Comparison of ENCODE assay signal across 20 cellular contexts in genomic region chr5:154047324-154047723, GRCh38. TPM values are rescaled to one million over a fixed set of nuclear protein-coding genes. Genes with fewer than 3 reads are reported as not detected.
DNase-seq lines count a peak whose midpoint lies in the region; ATAC-seq and TF ChIP-seq lines count a peak whose summit lies in the region.
"Had no signal": no experiment of that assay in that cellular context is flagged by ENCODE, and none has a peak within 500 bp of the region (broad histone marks: within the 10 kb centered on the region; RNA-seq: fewer than 3 reads in every experiment).

No MANE protein-coding gene starts in this region.

- ATAC-seq in activated CD8-positive, alpha-beta memory T cell treated with anti-CD3 and anti-CD28 coated beads, Interleukin-2, amount 10 ng/mL, durations not matched to agents 7 days and 5 days: peak; percentile 83
- peak; percentile 42 for ATAC-seq in GM21576 (IDR thresholded peaks at IDR 0.05; ENCODE audit: unreplicated experiment)
- ATAC-seq in activated CD8-positive, alpha-beta T cell treated with anti-CD3 and anti-CD28 coated beads for 36 hours: no peak
- peak; percentile 79 to 81 for ATAC-seq in natural killer cell treated with Interleukin-12 subunit alpha and Interleukin-12 subunit beta and Interleukin-15 and Interleukin-18, amount 100 ng/mL, for 72 hours
- ATAC-seq: right cardiac atrium had no signal

- peaks cover 40% of the 10 kb centered on the region for H3K4me1 Mint-ChIP-seq in activated CD8-positive, alpha-beta memory T cell treated with anti-CD3 and anti-CD28 coated beads, Interleukin-2, amount 10 ng/mL, durations not matched to agents 7 days and 5 days
- peaks cover 38% of the 10 kb centered on the region for H3K4me1 Mint-ChIP-seq in activated CD8-positive, alpha-beta T cell treated with anti-CD3 and anti-CD28 coated beads for 36 hours (ENCODE audit: low read depth)
- peaks cover 44 to 51% of the 10 kb centered on the region in 2 donors for H3K4me1 Mint-ChIP-seq in natural killer cell treated with Interleukin-12 subunit alpha and Interleukin-12 subunit beta and Interleukin-15 and Interleukin-18, amount 100 ng/mL, for 72 hours (ENCODE audit: low read depth in 2 of 2)

- peaks cover 28% of the 10 kb centered on the region for H3K36me3 Mint-ChIP-seq in activated CD8-positive, alpha-beta memory T cell treated with anti-CD3 and anti-CD28 coated beads, Interleukin-2, amount 10 ng/mL, durations not matched to agents 7 days and 5 days
- H3K36me3 Mint-ChIP-seq in activated CD8-positive, alpha-beta T cell treated with anti-CD3 and anti-CD28 coated beads for 36 hours (ENCODE audit: low read depth): peaks cover 31% of the 10 kb centered on the region
- peaks cover 10% of the 10 kb centered on the region for H3K36me3 Mint-ChIP-seq in natural killer cell treated with Interleukin-12 subunit alpha and Interleukin-12 subunit beta and Interleukin-15 and Interleukin-18, amount 100 ng/mL, for 72 hours

- CTCF ChIA-PET in activated CD8-positive, alpha-beta memory T cell treated with anti-CD3 and anti-CD28 coated beads, Interleukin-2, amount 10 ng/mL, durations not matched to agents 7 days and 5 days (lab: Charles Lee): interaction anchor here (1.1 to 2.3 kb wide), 4 partner anchors 9 to 28 kb away, joined by 3 to 13 read pairs (median 8); partner anchors contain the start of genes FAM114A2 and MFAP3
- CTCF ChIA-PET in activated CD8-positive, alpha-beta T cell treated with anti-CD3 and anti-CD28 coated beads for 36 hours (lab: Charles Lee): interaction anchor here (1.4 to 2.8 kb wide), 2 partner anchors 11 to 18 kb away, joined by 3 to 11 read pairs; no protein-coding TSS in a partner anchor

- POLR2A ChIA-PET in activated CD8-positive, alpha-beta T cell treated with anti-CD3 and anti-CD28 coated beads for 36 hours (lab: Charles Lee): interaction anchor here (1.3 kb wide), 1 partner anchor 11 kb away, joined by 5 read pairs; no protein-coding TSS in a partner anchor

- TF ChIP-seq CTCF in activated CD8-positive, alpha-beta T cell treated with anti-CD3 and anti-CD28 coated beads for 36 hours (IDR thresholded peaks at IDR 0.05): no peak

- no peaks in the 10 kb centered on the region for H3K9me3 Mint-ChIP-seq in activated CD8-positive, alpha-beta memory T cell treated with anti-CD3 and anti-CD28 coated beads, Interleukin-2, amount 10 ng/mL, durations not matched to agents 7 days and 5 days (ENCODE audit: low read depth)
- no peaks in the 10 kb centered on the region for H3K9me3 Mint-ChIP-seq in activated CD8-positive, alpha-beta T cell treated with anti-CD3 and anti-CD28 coated beads for 36 hours
- H3K9me3 Mint-ChIP-seq in natural killer cell treated with Interleukin-12 subunit alpha and Interleukin-12 subunit beta and Interleukin-15 and Interleukin-18, amount 100 ng/mL, for 72 hours: no peaks in the 10 kb centered on the region
- H3K9me3 Mint-ChIP-seq: activated naive CD4-positive, alpha-beta T cell treated with anti-CD3 and anti-CD28 coated beads for 36 hours; naive B cell had no signal

- H3K27ac Mint-ChIP-seq in activated CD8-positive, alpha-beta memory T cell treated with anti-CD3 and anti-CD28 coated beads, Interleukin-2, amount 10 ng/mL, durations not matched to agents 7 days and 5 days: peak overlapping the region; percentile 82
- peak overlapping the region; percentile 72 for H3K27ac Mint-ChIP-seq in activated CD8-positive, alpha-beta T cell treated with anti-CD3 and anti-CD28 coated beads for 36 hours
- peak overlapping the region; percentile 63 to 79 for H3K27ac Mint-ChIP-seq in natural killer cell treated with Interleukin-12 subunit alpha and Interleukin-12 subunit beta and Interleukin-15 and Interleukin-18, amount 100 ng/mL, for 72 hours
- H3K27ac Mint-ChIP-seq: activated naive CD4-positive, alpha-beta T cell treated with anti-CD3 and anti-CD28 coated beads for 36 hours; naive B cell had no signal

- no peaks in the 10 kb centered on the region for H3K27me3 Mint-ChIP-seq in activated CD8-positive, alpha-beta memory T cell treated with anti-CD3 and anti-CD28 coated beads, Interleukin-2, amount 10 ng/mL, durations not matched to agents 7 days and 5 days
- no peaks in the 10 kb centered on the region for H3K27me3 Mint-ChIP-seq in activated CD8-positive, alpha-beta T cell treated with anti-CD3 and anti-CD28 coated beads for 36 hours
- no peaks in the 10 kb centered on the region for H3K27me3 Mint-ChIP-seq in natural killer cell treated with Interleukin-12 subunit alpha and Interleukin-12 subunit beta and Interleukin-15 and Interleukin-18, amount 100 ng/mL, for 72 hours
- H3K27me3 Mint-ChIP-seq: naive B cell had no signal

- peak overlapping the region; percentile 60 for H3K4me3 Mint-ChIP-seq in activated CD8-positive, alpha-beta memory T cell treated with anti-CD3 and anti-CD28 coated beads, Interleukin-2, amount 10 ng/mL, durations not matched to agents 7 days and 5 days
- no peak overlapping the region for H3K4me3 Mint-ChIP-seq in activated CD8-positive, alpha-beta T cell treated with anti-CD3 and anti-CD28 coated beads for 36 hours
- H3K4me3 Mint-ChIP-seq in natural killer cell treated with Interleukin-12 subunit alpha and Interleukin-12 subunit beta and Interleukin-15 and Interleukin-18, amount 100 ng/mL, for 72 hours: peak overlapping the region; percentile 79
- H3K4me3 Mint-ChIP-seq: activated naive CD4-positive, alpha-beta T cell treated with anti-CD3 and anti-CD28 coated beads for 36 hours had no signal

- intact Hi-C loops in activated CD8-positive, alpha-beta T cell treated with anti-CD3 and anti-CD28 coated beads for 36 hours (cut with micrococcal nuclease): no loop called here

- no peak for DNase-seq in activated CD8-positive, alpha-beta memory T cell treated with anti-CD3 and anti-CD28 coated beads, Interleukin-2, amount 10 ng/mL, durations not matched to agents 7 days and 5 days
- no peak for DNase-seq in activated CD8-positive, alpha-beta memory T cell treated with anti-CD3 and anti-CD28 coated beads, Interleukin-2, amount 50 U/mL, for 48 hours
- DNase-seq in activated CD8-positive, alpha-beta T cell treated with anti-CD3 and anti-CD28 coated beads for 36 hours: no peak
- DNase-seq in natural killer cell treated with Interleukin-12 subunit alpha and Interleukin-12 subunit beta and Interleukin-15 and Interleukin-18, amount 100 ng/mL, for 72 hours (ENCODE audit: low spot score): no peak
- no peak for DNase-seq in activated naive CD4-positive, alpha-beta T cell (lab: John Stamatoyannopoulos, UW)
- DNase-seq in amniotic stem cell (lab: John Stamatoyannopoulos, UW) (no peak), NCI-H2029 (lab: John Stamatoyannopoulos, UW) (no peak)
- DNase-seq: activated CD4-positive, alpha-beta T cell treated with anti-CD3 and anti-CD28 coated beads for 1 hour; activated CD8-positive, alpha-beta memory T cell treated with anti-CD3 and anti-CD28 coated beads, Interleukin-2, amount 50 U/mL, for 4 hours; activated naive CD4-positive, alpha-beta T cell treated with anti-CD3 and anti-CD28 coated beads for 36 hours; BE2C; foreskin melanocyte; naive B cell; NCI-H2227 treated with DMSO at 0.1 percent for 48 hours; ovary; right cardiac atrium; Right ventricle myocardium superior; stimulated activated CD8-positive, alpha-beta memory T cell treated with anti-CD3 and anti-CD28 coated beads, Interleukin-4, amount 100 ng/mL, for 48 hours; uterus had no signal

RNA-seq across cellular contexts. Expression of gene MFAP3, which starts 8.6 kb away (rescaled TPM):
- 10 to 100 TPM; 23.3 to 26.1 TPM for total RNA-seq in activated CD8-positive, alpha-beta memory T cell treated with anti-CD3 and anti-CD28 coated beads, Interleukin-2, amount 10 ng/mL, durations not matched to agents 7 days and 5 days
- total RNA-seq in activated CD8-positive, alpha-beta T cell treated with anti-CD3 and anti-CD28 coated beads for 36 hours: 10 to 100 TPM in 1 of 2 experiments, 1 to 10 TPM in 1; 10.0 to 12.1 TPM
- 10 to 100 TPM; 28.5 to 30.1 TPM for total RNA-seq in natural killer cell treated with Interleukin-12 subunit alpha and Interleukin-12 subunit beta and Interleukin-15 and Interleukin-18, amount 100 ng/mL, for 72 hours

RNA-seq across cellular contexts. Expression of gene FAM114A2, which starts 8.6 kb away (rescaled TPM):
- total RNA-seq in activated CD8-positive, alpha-beta memory T cell treated with anti-CD3 and anti-CD28 coated beads, Interleukin-2, amount 10 ng/mL, durations not matched to agents 7 days and 5 days: 10 to 100 TPM; 22.3 to 27.0 TPM
- total RNA-seq in activated CD8-positive, alpha-beta T cell treated with anti-CD3 and anti-CD28 coated beads for 36 hours: 10 to 100 TPM; 25.6 to 26.9 TPM
- total RNA-seq in natural killer cell treated with Interleukin-12 subunit alpha and Interleukin-12 subunit beta and Interleukin-15 and Interleukin-18, amount 100 ng/mL, for 72 hours: 10 to 100 TPM; 18.9 to 34.9 TPM
